17 cellular contexts compared by ENCODE assay signal in the genomic region with DNA sequence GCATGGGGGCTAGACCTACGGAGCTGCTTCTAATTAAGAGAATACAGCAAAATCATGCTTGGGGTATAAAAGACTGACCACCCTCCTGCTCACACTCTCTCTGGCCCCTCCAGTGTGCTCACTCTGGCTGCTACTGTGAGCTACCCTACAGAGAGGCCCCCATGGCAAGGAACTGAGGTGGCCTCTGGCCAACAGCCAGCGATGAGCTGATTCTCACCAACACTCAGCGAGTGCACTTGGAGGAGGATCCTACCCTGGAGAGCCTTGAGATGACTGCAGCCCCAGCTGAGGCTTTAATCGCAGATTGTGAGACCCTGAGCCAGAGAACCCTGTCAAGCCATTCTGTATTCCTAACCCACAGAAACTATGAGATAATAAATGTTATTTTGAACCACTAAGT.
DNase-seq lines count a peak whose midpoint lies in the region; ATAC-seq and TF ChIP-seq lines count a peak whose summit lies in the region.
"Had no signal": no experiment of that assay in that cellular context is flagged by ENCODE, and none has a peak within 500 bp of the region (broad histone marks: within the 10 kb centered on the region; RNA-seq: fewer than 3 reads in every experiment).

No MANE protein-coding gene starts in this region.

- 55% methylated on average over 3 of the region's 4 CpGs for WGBS in mesenchymal stem cell

- H3K27ac ChIP-seq in mesenchymal stem cell (ENCODE audit: low read length, poor library complexity, severe bottlenecking), result peak overlapping the region; percentile 82
- H3K27ac ChIP-seq: Peyer's patch, psoas muscle had no signal

- H3K36me3 Mint-ChIP-seq in activated CD8-positive, alpha-beta memory T cell treated with anti-CD3 and anti-CD28 coated beads, Interleukin-2, amount 10 ng/mL, durations not matched to agents 7 days and 5 days, result peaks cover 2% of the 10 kb centered on the region
- H3K36me3 Mint-ChIP-seq: type B pancreatic cell had no signal

- no peaks in the 10 kb centered on the region for H3K4me1 Mint-ChIP-seq in activated CD8-positive, alpha-beta memory T cell treated with anti-CD3 and anti-CD28 coated beads, Interleukin-2, amount 10 ng/mL, durations not matched to agents 7 days and 5 days

- H2BK120ac ChIP-seq in mesenchymal stem cell (ENCODE audit: low read depth, low read length), result peak overlapping the region; percentile 27

- H4K8ac ChIP-seq in mesenchymal stem cell (ENCODE audit: low read length), result peak overlapping the region; percentile 74

- no peak for ATAC-seq in activated CD8-positive, alpha-beta memory T cell treated with anti-CD3 and anti-CD28 coated beads, Interleukin-2, amount 10 ng/mL, durations not matched to agents 7 days and 5 days
- ATAC-seq in GM18502 (IDR thresholded peaks at IDR 0.05; ENCODE audit: poor library complexity, unreplicated experiment), result no peak
- ATAC-seq: activated T-cell treated with anti-CD3 and anti-CD28 coated beads, Interleukin-2, amount 50 U/mL, for 4 hours had no signal

- no peak overlapping the region for H3K4me3 Mint-ChIP-seq in activated CD8-positive, alpha-beta memory T cell treated with anti-CD3 and anti-CD28 coated beads, Interleukin-2, amount 10 ng/mL, durations not matched to agents 7 days and 5 days
- H3K4me3 Mint-ChIP-seq: activated T-cell treated with anti-CD3 and anti-CD28 coated beads, Interleukin-2, amount 50 U/mL, for 4 hours; T-helper 1 cell treated with Interleukin-12 subunit alpha and Interleukin-12 subunit beta and Interleukin-4 antibody, amounts not matched to agents 30 μg/mL and 1 μg/mL, for 36 hours; type B pancreatic cell had no signal

- peak; percentile 60 for DNase-seq in AG10803 (ENCODE audit: low read depth)
- peak; percentile 86 for DNase-seq in LHCN-M2 (ENCODE audit: low read depth)
- peak; percentile 71 for DNase-seq in astrocyte of the spinal cord (ENCODE audit: low read depth, low spot score)
- DNase-seq in mesenchymal stem cell, result peak; percentile 70
- no peak for DNase-seq in activated CD8-positive, alpha-beta memory T cell treated with anti-CD3 and anti-CD28 coated beads, Interleukin-2, amount 10 ng/mL, durations not matched to agents 7 days and 5 days
- no peak for DNase-seq in ecto neural progenitor cell (ENCODE audit: low spot score)
- no peak for DNase-seq in GM10248 (ENCODE audit: extremely low spot score)
- DNase-seq: activated CD4-positive, alpha-beta T cell treated with anti-CD3 and anti-CD28 coated beads for 48 hours; activated T-cell treated with anti-CD3 and anti-CD28 coated beads, Interleukin-2, amount 50 U/mL, for 4 hours; DMS79; NCI-H2171 treated with DMSO at 0.1 percent for 48 hours; Peyer's patch; psoas muscle; stimulated activated CD4-positive, alpha-beta T cell treated with anti-CD3 and anti-CD28 coated beads, Interleukin-2, amount 100 ng/mL, for 48 hours had no signal

- peaks cover 4% of the 10 kb centered on the region for H3K9me3 ChIP-seq in mesenchymal stem cell (ENCODE audit: control insufficient read depth, low read length)

- POLR2A ChIA-PET in GM10248 (lab: Yijun Ruan, JAX), result no interaction called here

- H3K14ac ChIP-seq in mesenchymal stem cell (ENCODE audit: low read length in 2 of 2), result peak overlapping the region in 1 of 2 experiments; percentile 12

- peak overlapping the region; percentile 3 to 46 for H3K4ac ChIP-seq in mesenchymal stem cell (ENCODE audit: low read depth in 1 of 2, low read length in 2 of 2)

- TF ChIP-seq CTCF in AG10803 (conservative IDR thresholded peaks at IDR 0.05; ENCODE audit: low read length) (no peak), astrocyte of the spinal cord (IDR thresholded peaks at IDR 0.05; ENCODE audit: low read depth, low read length) (no peak), GM10248 (IDR thresholded peaks at IDR 0.05; ENCODE audit: control extremely low read depth, extremely low read depth, low read depth, missing control alignments) (no peak)

- no peaks in the 10 kb centered on the region for H3K36me3 ChIP-seq in mesenchymal stem cell (ENCODE audit: control insufficient read depth in 1 of 2, insufficient read depth in 2 of 2, low read depth in 1 of 2, low read length in 2 of 2)
- H3K36me3 ChIP-seq: Peyer's patch had no signal

- H3K27ac Mint-ChIP-seq in activated CD8-positive, alpha-beta memory T cell treated with anti-CD3 and anti-CD28 coated beads, Interleukin-2, amount 10 ng/mL, durations not matched to agents 7 days and 5 days, result no peak overlapping the region
- H3K27ac Mint-ChIP-seq: T-helper 1 cell treated with Interleukin-12 subunit alpha and Interleukin-12 subunit beta and Interleukin-4 antibody, amounts not matched to agents 30 μg/mL and 1 μg/mL, for 36 hours; type B pancreatic cell had no signal

- H3K27me3 Mint-ChIP-seq in activated CD8-positive, alpha-beta memory T cell treated with anti-CD3 and anti-CD28 coated beads, Interleukin-2, amount 10 ng/mL, durations not matched to agents 7 days and 5 days, result peaks cover 20% of the 10 kb centered on the region

- H3K23ac ChIP-seq in mesenchymal stem cell (ENCODE audit: low read length in 2 of 2), result no peak overlapping the region

- H2AK5ac ChIP-seq in mesenchymal stem cell (ENCODE audit: low read length, severe bottlenecking), result no peak overlapping the region

- H4K91ac ChIP-seq in mesenchymal stem cell (ENCODE audit: low read length), result peak overlapping the region; percentile 77

- no peaks in the 10 kb centered on the region for H3K79me1 ChIP-seq in mesenchymal stem cell (replicated peaks; ENCODE audit: low read length, poor library complexity, severe bottlenecking)

- CTCF ChIA-PET in activated CD8-positive, alpha-beta memory T cell treated with anti-CD3 and anti-CD28 coated beads, Interleukin-2, amount 10 ng/mL, durations not matched to agents 7 days and 5 days (lab: Charles Lee), result no interaction called here
- CTCF ChIA-PET in GM10248 (lab: Yijun Ruan, JAX), result interaction anchor here (1.3 kb wide), 1 partner anchor 355 kb away, joined by 4 read pairs; no protein-coding TSS in a partner anchor

- peak overlapping the region; percentile 19 to 98 for H2BK12ac ChIP-seq in mesenchymal stem cell (ENCODE audit: low read length in 2 of 2)

- no peaks in the 10 kb centered on the region for H3K9me3 Mint-ChIP-seq in activated CD8-positive, alpha-beta memory T cell treated with anti-CD3 and anti-CD28 coated beads, Interleukin-2, amount 10 ng/mL, durations not matched to agents 7 days and 5 days (ENCODE audit: low read depth)
- H3K9me3 Mint-ChIP-seq: activated T-cell treated with anti-CD3 and anti-CD28 coated beads, Interleukin-2, amount 50 U/mL, for 4 hours; T-helper 1 cell treated with Interleukin-12 subunit alpha and Interleukin-12 subunit beta and Interleukin-4 antibody, amounts not matched to agents 30 μg/mL and 1 μg/mL, for 36 hours; type B pancreatic cell had no signal

- H3K4me3 ChIP-seq in AG10803 (ENCODE audit: low read length) (no peak overlapping the region), astrocyte of the spinal cord (ENCODE audit: low read depth, low read length) (no peak overlapping the region), mesenchymal stem cell (ENCODE audit: insufficient read depth in 1 of 2, low read depth in 1 of 2, low read length in 2 of 2) (peak overlapping the region in 1 of 2 experiments; percentile 22)
- H3K4me3 ChIP-seq: Peyer's patch, psoas muscle had no signal

- H2BK5ac ChIP-seq in mesenchymal stem cell (ENCODE audit: low read depth, low read length, poor library complexity, severe bottlenecking), result no peak overlapping the region

- peak overlapping the region; percentile 38 for H3K9ac ChIP-seq in mesenchymal stem cell (ENCODE audit: low read length)

- H2BK15ac ChIP-seq in mesenchymal stem cell (ENCODE audit: low read depth, poor library complexity, severe bottlenecking), result no peak overlapping the region

- in situ Hi-C loops in astrocyte of the spinal cord (cut with HindIII; ENCODE audit: low sequenced_read_pairs), result no loop called here

- H3K4me2 ChIP-seq in mesenchymal stem cell (ENCODE audit: low read length, poor library complexity, severe bottlenecking), result peak overlapping the region; percentile 47

- no peaks in the 10 kb centered on the region for H3K27me3 ChIP-seq in mesenchymal stem cell (ENCODE audit: control insufficient read depth in 1 of 2, insufficient read depth in 1 of 2, low read length in 2 of 2)
- H3K27me3 ChIP-seq: Peyer's patch had no signal

- peak overlapping the region; percentile 14 to 74 for H3K18ac ChIP-seq in mesenchymal stem cell (ENCODE audit: low read depth in 1 of 2, low read length in 2 of 2)

- H2AFZ ChIP-seq in mesenchymal stem cell (ENCODE audit: low read depth, low read length), result no peak overlapping the region

- H3K4me1 ChIP-seq in mesenchymal stem cell (ENCODE audit: control insufficient read depth, insufficient read depth, low read depth, low read length), result peaks cover 31% of the 10 kb centered on the region
- H3K4me1 ChIP-seq: Peyer's patch, psoas muscle had no signal

Comparison
In these comparisons a context has a peak if more than half of its experiments do, and no peak if none do; other contexts are left out.
1. DNase-seq: peak in AG10803 (single experiment), LHCN-M2 (single experiment), astrocyte of the spinal cord (single experiment) and mesenchymal stem cell (single experiment); none in activated CD8-positive, alpha-beta memory T cell treated with anti-CD3 and anti-CD28 coated beads, Interleukin-2, amount 10 ng/mL, durations not matched to agents 7 days and 5 days (single experiment), ecto neural progenitor cell (single experiment) and GM10248 (single experiment).